ENCODE assay signal across 1 cellular context in the genomic region with DNA sequence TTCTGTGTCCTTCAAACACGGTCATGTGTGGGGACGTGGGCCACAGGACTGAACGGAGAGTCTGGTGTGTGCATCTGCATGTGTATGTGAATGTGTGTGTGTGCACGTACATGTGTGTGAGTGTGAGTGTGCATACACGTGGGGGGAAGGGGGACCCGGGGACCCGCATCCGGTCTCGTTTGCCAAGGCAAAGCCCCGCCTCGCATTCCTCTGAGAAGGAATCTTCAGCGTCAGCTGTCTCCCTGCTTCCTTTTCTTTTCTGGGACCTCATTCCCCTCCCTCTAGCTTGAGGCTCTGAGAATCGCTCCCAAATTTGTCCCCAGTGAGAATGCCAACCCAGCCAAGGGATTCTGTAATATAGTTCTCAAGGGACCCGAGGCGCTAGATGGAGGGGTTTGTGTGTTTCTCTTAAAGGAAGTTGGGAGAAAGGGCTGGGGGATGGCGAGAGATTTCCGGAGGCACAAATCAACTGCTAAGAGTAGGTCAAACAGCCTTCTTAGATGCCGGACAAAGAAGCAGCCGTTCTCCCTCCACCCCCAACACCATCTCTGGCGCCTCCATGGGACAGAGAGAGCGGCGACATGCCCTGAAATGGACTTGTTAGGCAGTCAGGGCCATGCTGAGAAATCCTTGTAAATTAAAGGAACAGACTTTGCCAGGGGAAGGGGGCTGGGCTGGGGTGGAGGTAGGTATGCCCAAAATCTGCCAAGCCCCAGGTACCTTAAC.
TF ChIP-seq lines count a peak whose summit lies in the region.

No MANE protein-coding gene starts in this region.

TF ChIP-seq in SK-N-SH, 30 proteins besides CTCF, POLR2A, EP300 and RAD21 (continued from another document):
- TF ChIP-seq, protein P1, sequence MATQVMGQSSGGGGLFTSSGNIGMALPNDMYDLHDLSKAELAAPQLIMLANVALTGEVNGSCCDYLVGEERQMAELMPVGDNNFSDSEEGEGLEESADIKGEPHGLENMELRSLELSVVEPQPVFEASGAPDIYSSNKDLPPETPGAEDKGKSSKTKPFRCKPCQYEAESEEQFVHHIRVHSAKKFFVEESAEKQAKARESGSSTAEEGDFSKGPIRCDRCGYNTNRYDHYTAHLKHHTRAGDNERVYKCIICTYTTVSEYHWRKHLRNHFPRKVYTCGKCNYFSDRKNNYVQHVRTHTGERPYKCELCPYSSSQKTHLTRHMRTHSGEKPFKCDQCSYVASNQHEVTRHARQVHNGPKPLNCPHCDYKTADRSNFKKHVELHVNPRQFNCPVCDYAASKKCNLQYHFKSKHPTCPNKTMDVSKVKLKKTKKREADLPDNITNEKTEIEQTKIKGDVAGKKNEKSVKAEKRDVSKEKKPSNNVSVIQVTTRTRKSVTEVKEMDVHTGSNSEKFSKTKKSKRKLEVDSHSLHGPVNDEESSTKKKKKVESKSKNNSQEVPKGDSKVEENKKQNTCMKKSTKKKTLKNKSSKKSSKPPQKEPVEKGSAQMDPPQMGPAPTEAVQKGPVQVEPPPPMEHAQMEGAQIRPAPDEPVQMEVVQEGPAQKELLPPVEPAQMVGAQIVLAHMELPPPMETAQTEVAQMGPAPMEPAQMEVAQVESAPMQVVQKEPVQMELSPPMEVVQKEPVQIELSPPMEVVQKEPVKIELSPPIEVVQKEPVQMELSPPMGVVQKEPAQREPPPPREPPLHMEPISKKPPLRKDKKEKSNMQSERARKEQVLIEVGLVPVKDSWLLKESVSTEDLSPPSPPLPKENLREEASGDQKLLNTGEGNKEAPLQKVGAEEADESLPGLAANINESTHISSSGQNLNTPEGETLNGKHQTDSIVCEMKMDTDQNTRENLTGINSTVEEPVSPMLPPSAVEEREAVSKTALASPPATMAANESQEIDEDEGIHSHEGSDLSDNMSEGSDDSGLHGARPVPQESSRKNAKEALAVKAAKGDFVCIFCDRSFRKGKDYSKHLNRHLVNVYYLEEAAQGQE (IDR thresholded peaks at IDR 0.05; ENCODE audit: low read depth, low read length), result no peak
- TF ChIP-seq NRF1 (IDR thresholded peaks at IDR 0.05; ENCODE audit: low read depth, low read length) (no peak), RFX5 (IDR thresholded peaks at IDR 0.05; ENCODE audit: low read length) (no peak), YY1 (IDR thresholded peaks at IDR 0.05; ENCODE audit: low read depth) (no peak), MEF2A (IDR thresholded peaks at IDR 0.05; ENCODE audit: borderline replicate concordance, low read depth) (no peak), JUND (IDR thresholded peaks at IDR 0.05) (no peak), FOXJ3 (CRISPR knock-in tag; IDR thresholded peaks at IDR 0.05) (no peak), POLR2AphosphoS5 (IDR thresholded peaks at IDR 0.05; ENCODE audit: low read depth, low read length) (no peak), GABPA (IDR thresholded peaks at IDR 0.05; ENCODE audit: low read depth) (no peak), RCOR1 (IDR thresholded peaks at IDR 0.05; ENCODE audit: low read length) (no peak), FOXM1 (IDR thresholded peaks at IDR 0.05; ENCODE audit: low read depth) (no peak), FOSL2 (IDR thresholded peaks at IDR 0.05; ENCODE audit: borderline replicate concordance, low read depth) (no peak), TCF12 (IDR thresholded peaks at IDR 0.05) (no peak), EZH2phosphoT487 (IDR thresholded peaks at IDR 0.05; ENCODE audit: borderline replicate concordance, low read depth) (no peak)
- TF ChIP-seq, protein P2, sequence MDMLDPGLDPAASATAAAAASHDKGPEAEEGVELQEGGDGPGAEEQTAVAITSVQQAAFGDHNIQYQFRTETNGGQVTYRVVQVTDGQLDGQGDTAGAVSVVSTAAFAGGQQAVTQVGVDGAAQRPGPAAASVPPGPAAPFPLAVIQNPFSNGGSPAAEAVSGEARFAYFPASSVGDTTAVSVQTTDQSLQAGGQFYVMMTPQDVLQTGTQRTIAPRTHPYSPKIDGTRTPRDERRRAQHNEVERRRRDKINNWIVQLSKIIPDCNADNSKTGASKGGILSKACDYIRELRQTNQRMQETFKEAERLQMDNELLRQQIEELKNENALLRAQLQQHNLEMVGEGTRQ (IDR thresholded peaks at IDR 0.05; ENCODE audit: borderline replicate concordance, low read depth, low read length), result no peak
- TF ChIP-seq, protein P3, sequence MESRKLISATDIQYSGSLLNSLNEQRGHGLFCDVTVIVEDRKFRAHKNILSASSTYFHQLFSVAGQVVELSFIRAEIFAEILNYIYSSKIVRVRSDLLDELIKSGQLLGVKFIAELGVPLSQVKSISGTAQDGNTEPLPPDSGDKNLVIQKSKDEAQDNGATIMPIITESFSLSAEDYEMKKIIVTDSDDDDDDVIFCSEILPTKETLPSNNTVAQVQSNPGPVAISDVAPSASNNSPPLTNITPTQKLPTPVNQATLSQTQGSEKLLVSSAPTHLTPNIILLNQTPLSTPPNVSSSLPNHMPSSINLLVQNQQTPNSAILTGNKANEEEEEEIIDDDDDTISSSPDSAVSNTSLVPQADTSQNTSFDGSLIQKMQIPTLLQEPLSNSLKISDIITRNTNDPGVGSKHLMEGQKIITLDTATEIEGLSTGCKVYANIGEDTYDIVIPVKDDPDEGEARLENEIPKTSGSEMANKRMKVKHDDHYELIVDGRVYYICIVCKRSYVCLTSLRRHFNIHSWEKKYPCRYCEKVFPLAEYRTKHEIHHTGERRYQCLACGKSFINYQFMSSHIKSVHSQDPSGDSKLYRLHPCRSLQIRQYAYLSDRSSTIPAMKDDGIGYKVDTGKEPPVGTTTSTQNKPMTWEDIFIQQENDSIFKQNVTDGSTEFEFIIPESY (IDR thresholded peaks at IDR 0.05; ENCODE audit: borderline replicate concordance, low read depth), result no peak
- TF ChIP-seq, protein P4, sequence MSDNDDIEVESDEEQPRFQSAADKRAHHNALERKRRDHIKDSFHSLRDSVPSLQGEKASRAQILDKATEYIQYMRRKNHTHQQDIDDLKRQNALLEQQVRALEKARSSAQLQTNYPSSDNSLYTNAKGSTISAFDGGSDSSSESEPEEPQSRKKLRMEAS (IDR thresholded peaks at IDR 0.05; ENCODE audit: low read depth), result no peak
TF ChIP-seq in SK-N-SH: peak in this region for 0.
